8 cellular contexts compared by ENCODE assay signal in the genomic region with DNA sequence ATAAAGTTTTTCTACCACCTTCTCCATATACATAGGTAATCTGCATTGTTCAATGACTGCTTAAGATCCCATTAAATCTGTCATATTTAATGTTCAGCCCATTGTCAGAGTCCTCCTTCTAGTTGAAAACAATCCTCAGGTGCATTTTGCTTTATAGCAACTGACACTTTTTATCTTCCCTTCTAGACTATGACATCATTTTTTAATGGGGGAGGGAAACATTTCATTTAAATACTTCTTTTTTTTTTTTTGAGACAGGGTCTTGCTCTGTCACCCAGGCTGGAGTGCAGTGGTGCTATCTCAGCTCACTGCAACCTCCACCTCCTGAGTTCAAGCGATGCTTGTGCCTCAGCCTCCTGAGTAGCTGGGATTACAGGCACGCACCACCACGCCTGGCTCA. TPM values are rescaled to one million over a fixed set of nuclear protein-coding genes. Genes with fewer than 3 reads are reported as not detected.
DNase-seq lines count a peak whose midpoint lies in the region; ATAC-seq, FAIRE-seq and TF ChIP-seq lines count a peak whose summit lies in the region.
"Not testable (repeated sequence)": the region's sequence is repeated elsewhere in the genome, so short reads cannot be mapped to it uniquely, and the experiment has no call there.
"Had no signal": no experiment of that assay in that cellular context is flagged by ENCODE, and none has a peak within 500 bp of the region (broad histone marks: within the 10 kb centered on the region; RNA-seq: fewer than 3 reads in every experiment).

No MANE protein-coding gene starts in this region.

- not testable (repeated sequence) for H3K4me2 ChIP-seq in GM12878 (ENCODE audit: control insufficient read depth, insufficient read depth); HepG2 (ENCODE audit: low read depth, low read length)

- in situ Hi-C loops in GM12878 (cut with MboI); HepG2 (cut with HindIII; ENCODE audit: extremely low pct_ligation_motif_present, low pct_unique_long_range_greater_than_20kb): not testable (repeated sequence)

- not testable (repeated sequence) for H3K9ac ChIP-seq in GM12878 (ENCODE audit: control insufficient read depth, insufficient read depth, low read length); HepG2 (ENCODE audit: insufficient read depth, low read depth, low read length)

- not testable (repeated sequence) for BruUV-seq in GM12878 (replicated peaks; lab: Mats Ljungman, UMichigan); HepG2 (replicated peaks; lab: Mats Ljungman, UMichigan)

- H3K4me1 ChIP-seq in HEK293 (ENCODE audit: control insufficient read depth, insufficient read depth, low read length) = peaks cover 12% of the 10 kb centered on the region; the same call in 1 of the 2 replicates
- not testable (repeated sequence) for H3K4me1 ChIP-seq in GM12878 (ENCODE audit: control insufficient read depth, insufficient read depth, low read length)
- H3K4me1 ChIP-seq in HepG2 (ENCODE audit: insufficient read depth, low read length) = peaks cover 85% of the 10 kb centered on the region
- H3K4me1 ChIP-seq in sigmoid colon = peaks cover 0 to 41% (median 26%) of the 10 kb centered on the region in 4 donors

- H4K20me1 ChIP-seq in GM12878 (ENCODE audit: control insufficient read depth, insufficient read depth); HepG2 (ENCODE audit: insufficient read depth, low read length): not testable (repeated sequence)

- TF ChIP-seq EP300 in GM12878 (IDR thresholded peaks at IDR 0.05; ENCODE audit: borderline replicate concordance in 1 of 2, control insufficient read depth in 1 of 2, low read depth in 2 of 2, low read length in 2 of 2); HepG2 (IDR thresholded peaks at IDR 0.05; ENCODE audit: low read depth in 2 of 2, low read length in 2 of 2); HepG2 (CRISPR knock-in tag; IDR thresholded peaks at IDR 0.05; ENCODE audit: borderline replicate concordance); sigmoid colon (IDR thresholded peaks at IDR 0.05): not testable (repeated sequence)

- not testable (repeated sequence) for TF ChIP-seq POLR2A in GM12878 (IDR thresholded peaks at IDR 0.05; ENCODE audit: low read depth, low read length); HepG2 (IDR thresholded peaks at IDR 0.05; ENCODE audit: insufficient read depth in 1 of 2, low read depth in 2 of 2, low read length in 2 of 2); sigmoid colon (IDR thresholded peaks at IDR 0.05)

- not testable (repeated sequence) for H3K79me2 ChIP-seq in GM12878 (ENCODE audit: control insufficient read depth, insufficient read depth, low read length); HepG2 (ENCODE audit: insufficient read depth, low read length)

- SMC1A ChIA-PET in GM12878 (lab: Charles Lee; ENCODE audit: uncharacterized antibody, unreplicated experiment) = not testable (repeated sequence)

- H3K36me3 ChIP-seq in HEK293 (ENCODE audit: control insufficient read depth in 2 of 2, insufficient read depth in 1 of 2, low read length in 2 of 2) (peaks cover 22 to 31% of the 10 kb centered on the region in 2 experiments; a peak in 2 of 3 replicates), HepG2 (replicated peaks in 1 of 2; ENCODE audit: control insufficient read depth in 1 of 2, insufficient read depth in 2 of 2, low read length in 2 of 2) (peaks cover 8 to 11% of the 10 kb centered on the region in 2 experiments; a peak in 4 of 5 replicates), sigmoid colon (peaks cover 16 to 53% (median 20%) of the 10 kb centered on the region in 4 donors)
- H3K36me3 ChIP-seq in GM12878 (ENCODE audit: control insufficient read depth in 2 of 2, insufficient read depth in 2 of 2, low read length in 1 of 2) = not testable (repeated sequence)

- CTCF ChIA-PET in HEK293 (lab: Yijun Ruan, JAX); HepG2 (lab: Yijun Ruan, JAX; ENCODE audit: low intra/inter-chr PET ratio, low total read pairs): not testable (repeated sequence)
- CTCF ChIA-PET in RWPE1 (lab: Yijun Ruan, JAX) (interaction anchor here (0.6 kb wide), 1 partner anchor 11 kb away, joined by 6 read pairs; no protein-coding TSS in a partner anchor), GM12878 (lab: Yijun Ruan, JAX) (interaction anchor here (0.7 to 1.4 kb wide), 2 partner anchors 183 to 793 kb away, joined by 3 to 5 read pairs; no protein-coding TSS in a partner anchor)

- H2AFZ ChIP-seq in GM12878 (ENCODE audit: control insufficient read depth, low read depth, low read length); HepG2 (ENCODE audit: low read length): not testable (repeated sequence)

- RAD21 ChIA-PET in GM12878 (lab: Charles Lee; ENCODE audit: unreplicated experiment) = not testable (repeated sequence)

- not testable (repeated sequence) for H3K9me3 ChIP-seq in HEK293 (ENCODE audit: control insufficient read depth, insufficient read depth, low read depth, low read length); GM12878 (replicated peaks; ENCODE audit: control insufficient read depth, insufficient read depth, low read length); HepG2 (ENCODE audit: low read length); sigmoid colon

- H3K27ac ChIP-seq in C4-2B (peak overlapping the region; percentile 18; the same call in 1 of the 2 replicates), RWPE1 (peak overlapping the region; percentile 47), sigmoid colon (peak overlapping the region in 3 of 4 donors; percentile 82 to 88 (median 85))
- not testable (repeated sequence) for H3K27ac ChIP-seq in HEK293 (ENCODE audit: extremely low read depth, low read depth, low read length); GM12878 (ENCODE audit: control insufficient read depth, insufficient read depth); HepG2 (ENCODE audit: extremely low read length, insufficient read depth, low read length)

- ATAC-seq in GM12878, HepG2: not testable (repeated sequence)

- not testable (repeated sequence) for H3K27me3 ChIP-seq in GM12878 (replicated peaks in 1 of 2; ENCODE audit: control insufficient read depth in 2 of 2, insufficient read depth in 2 of 2, low read length in 1 of 2); HepG2 (ENCODE audit: control insufficient read depth in 1 of 2, insufficient read depth in 2 of 2, low read length in 2 of 2); sigmoid colon

- WGBS in GM12878 (ENCODE audit: insufficient coverage, insufficient replicate concordance, low lambda C conversion rate, missing lambda C conversion rate) = 100% methylated on average over 3 of the region's 3 CpGs
- WGBS in HepG2 (ENCODE audit: low lambda C conversion rate) = 100% methylated on average over 3 of the region's 3 CpGs
- 97 to 98% methylated on average over 3 of the region's 3 CpGs for WGBS in sigmoid colon, 2 donors

- not testable (repeated sequence) for H3K4me3 ChIP-seq in HEK293 (ENCODE audit: low read depth, low read length); GM12878; HepG2 (replicated peaks in 1 of 3; ENCODE audit: insufficient read depth in 1 of 3, low read depth in 2 of 3, low read length in 3 of 3); sigmoid colon

- POLR2A ChIA-PET in HEK293 (lab: Yijun Ruan, JAX); RWPE1 (lab: Yijun Ruan, JAX; ENCODE audit: low non-redundant PET); HepG2 (lab: Yijun Ruan, JAX): not testable (repeated sequence)
- POLR2A ChIA-PET in GM12878 (lab: Charles Lee) = interaction anchor here (0.6 to 0.7 kb wide), 2 partner anchors 9 to 752 kb away, joined by 3 read pairs; no protein-coding TSS in a partner anchor

- not testable (repeated sequence) for DNase-seq in RWPE1 (ENCODE audit: low spot score); GM12878 (ENCODE audit: low read depth, low spot score); HepG2 (ENCODE audit: low spot score); sigmoid colon

- not testable (repeated sequence) for TF ChIP-seq CTCF in C4-2B (conservative IDR thresholded peaks at IDR 0.05); HEK293 (tag by site-specific recombination; IDR thresholded peaks at IDR 0.05); RWPE1 (conservative IDR thresholded peaks at IDR 0.05; ENCODE audit: low read depth); GM12878 (IDR thresholded peaks at IDR 0.05 in 2 of 3, conservative IDR thresholded peaks at IDR 0.05 in 1 of 3; ENCODE audit: control insufficient read depth in 2 of 3, extremely low read depth in 1 of 3, insufficient read depth in 1 of 3, low read depth in 3 of 3, low read length in 3 of 3); HepG2 (CRISPR knock-in tag; IDR thresholded peaks at IDR 0.05); sigmoid colon (IDR thresholded peaks at IDR 0.05)

- TF ChIP-seq RAD21 in GM12878 (IDR thresholded peaks at IDR 0.05; ENCODE audit: insufficient read depth, low read depth, low read length); HepG2 (CRISPR knock-in tag; IDR thresholded peaks at IDR 0.05): not testable (repeated sequence)

- not testable (repeated sequence) for FAIRE-seq in GM12878 (lab: Jason Lieb, UNC); HepG2 (lab: Jason Lieb, UNC)

- intact Hi-C loops in GM12878 (cut with micrococcal nuclease; ENCODE audit: unreplicated experiment); HepG2 (cut with micrococcal nuclease; ENCODE audit: unreplicated experiment); sigmoid colon (cut with DNase I): not testable (repeated sequence)

RNA-seq across cellular contexts. Expression of gene FAXDC2, which starts 17.6 kb away (rescaled TPM):
- 1.5 and 2.2 TPM in 2 replicates for total RNA-seq in GM12878 (2013; cell fraction: nucleolus; rRNA removed)
- total RNA-seq in GM12878 (2014; rRNA removed) = 0.05 and 0.17 TPM in 2 replicates
- 0.22 and 0.28 TPM in 2 replicates for total RNA-seq in GM12878 (2014; rRNA removed; fragmentation: Illumina TruSeq; extraction: Trizol)
- total RNA-seq in GM12878 (2021) = 0.32 and 0.38 TPM in 2 replicates
- 0.68 TPM for polyA plus RNA-seq in GM12878 (2011; ENCODE audit: low read depth)
- polyA plus RNA-seq in GM12878 (2011; rRNA removed) = 0.48 and 0.72 TPM in 2 replicates
- 0.62 and 1.2 TPM in 2 replicates for polyA plus RNA-seq in GM12878 (2011; cell fraction: cytosol; rRNA removed)
- 1.3 and 2.0 TPM in 2 replicates for polyA plus RNA-seq in GM12878 (2011; cell fraction: nucleus; rRNA removed)
- 0.58 and 0.67 TPM in 2 replicates for polyA plus RNA-seq in GM12878 (2012)
- polyA plus RNA-seq in GM12878 (2014; fragmentation: Illumina TruSeq; extraction: Trizol) = 0.21 and 0.32 TPM in 2 replicates
- under 1 TPM; 0.13 to 0.32 TPM for polyA plus RNA-seq in GM12878 (2014; fragmentation: Nextera tagmentation; extraction: Ambion mirVana)
- polyA plus RNA-seq in GM12878 (2014; rRNA removed) = 0.42 TPM in 2 replicates
- polyA plus RNA-seq in GM12878 (2016; fragmentation: Nextera tagmentation; extraction: Ambion mirVana) = 1 to 10 TPM; 1.2 to 1.8 TPM
- 1.2 and 1.9 TPM in 2 replicates for polyA minus RNA-seq in GM12878 (2011; rRNA and poly(A)+ RNA removed)
- not detected in 2 replicates for polyA minus RNA-seq in GM12878 (2011; cell fraction: cytosol; rRNA and poly(A)+ RNA removed)
- 0.29 and 0.48 TPM in 2 replicates for polyA minus RNA-seq in GM12878 (2011; cell fraction: nucleus; rRNA and poly(A)+ RNA removed)
- total RNA-seq in HepG2 (2016; rRNA removed; fragmentation: Illumina TruSeq; extraction: Trizol) = 3.0 and 4.7 TPM in 2 replicates
- total RNA-seq in HepG2 (2016; cell fraction: cytosol; rRNA removed; fragmentation: Illumina TruSeq; extraction: Trizol; ENCODE audit: low read depth) = 1.3 and 1.5 TPM in 2 replicates
- 4.3 and 5.0 TPM in 2 replicates for total RNA-seq in HepG2 (2016; cell fraction: insoluble cytoplasmic fraction; rRNA removed; fragmentation: Illumina TruSeq; extraction: Trizol)
- 3.5 and 4.3 TPM in 2 replicates for total RNA-seq in HepG2 (2016; cell fraction: membrane; rRNA removed; fragmentation: Illumina TruSeq; extraction: Trizol)
- total RNA-seq in HepG2 (2016; cell fraction: nucleus; rRNA removed; fragmentation: Illumina TruSeq; extraction: Trizol) = 5.5 and 5.8 TPM in 2 replicates
- 49.5 and 58.8 TPM in 2 replicates for polyA plus RNA-seq in HepG2 (2011; rRNA removed)
- 41.5 and 43.5 TPM in 2 replicates for polyA plus RNA-seq in HepG2 (2011; cell fraction: cytosol; rRNA removed)
- polyA plus RNA-seq in HepG2 (2011; cell fraction: nucleus; rRNA removed) = 45.2 and 57.4 TPM in 2 replicates
- 27.6 and 33.1 TPM in 2 replicates for polyA plus RNA-seq in HepG2 (2012)
- polyA plus RNA-seq in HepG2 (2016; cell fraction: cytosol; fragmentation: Illumina TruSeq; extraction: Trizol; ENCODE audit: low read depth) = 1.3 and 1.9 TPM in 2 replicates
- polyA plus RNA-seq in HepG2 (2016; cell fraction: insoluble cytoplasmic fraction; fragmentation: Illumina TruSeq; extraction: Trizol; ENCODE audit: low read depth) = 3.7 and 4.2 TPM in 2 replicates
- polyA plus RNA-seq in HepG2 (2016; cell fraction: membrane; fragmentation: Illumina TruSeq; extraction: Trizol; ENCODE audit: low read depth) = 3.9 and 4.0 TPM in 2 replicates
- polyA plus RNA-seq in HepG2 (2016; cell fraction: nucleus; fragmentation: Illumina TruSeq; extraction: Trizol; ENCODE audit: insufficient read depth, low read depth) = 6.6 and 7.0 TPM in 2 replicates
- polyA minus RNA-seq in HepG2 (2011; rRNA and poly(A)+ RNA removed; ENCODE audit: low replicate concordance) = 0.05 and 101 TPM in 2 replicates
- polyA minus RNA-seq in HepG2 (2011; cell fraction: cytosol; rRNA and poly(A)+ RNA removed) = 23.1 and 27.3 TPM in 2 replicates
- 39.9 and 40.4 TPM in 2 replicates for polyA minus RNA-seq in HepG2 (2011; cell fraction: nucleus; rRNA and poly(A)+ RNA removed)
- total RNA-seq in sigmoid colon = 100 to 1,000 TPM in 1 of 4 donors, 10 to 100 TPM in 3; 67.3 to 118 (median 90.6) TPM
- 10 to 100 TPM; 13.3 to 30.0 (median 19.4) TPM for polyA plus RNA-seq in sigmoid colon
- total RNA-seq: B cell, Calu3 had no signal

RNA-seq across cellular contexts. Expression of gene CNOT8, which starts 25.6 kb away (rescaled TPM):
- total RNA-seq in GM12878 (2013; cell fraction: nucleolus; rRNA removed) = 36.9 and 43.3 TPM in 2 replicates
- total RNA-seq in GM12878 (2014; rRNA removed) (33.8 and 49.8 TPM in 2 replicates), GM12878 (2014; rRNA removed; fragmentation: Illumina TruSeq; extraction: Trizol) (34.3 and 35.6 TPM in 2 replicates), GM12878 (2021) (37.5 and 42.4 TPM in 2 replicates), HepG2 (2016; rRNA removed; fragmentation: Illumina TruSeq; extraction: Trizol) (37.1 and 50.3 TPM in 2 replicates), sigmoid colon (10 to 100 TPM; 51.8 to 80.6 (median 70.1) TPM)
- polyA plus RNA-seq in GM12878 (2011; ENCODE audit: low read depth) = 23.2 TPM
- polyA plus RNA-seq in GM12878 (2011; rRNA removed) (48.3 and 76.5 TPM in 2 replicates), GM12878 (2014; fragmentation: Illumina TruSeq; extraction: Trizol) (42.6 and 51.0 TPM in 2 replicates), GM12878 (2014; fragmentation: Nextera tagmentation; extraction: Ambion mirVana) (10 to 100 TPM; 13.2 to 21.3 TPM), GM12878 (2014; rRNA removed) (31.1 and 34.6 TPM in 2 replicates), GM12878 (2016; fragmentation: Nextera tagmentation; extraction: Ambion mirVana) (10 to 100 TPM; 53.7 to 57.1 TPM), HepG2 (2011; rRNA removed) (63.8 and 74.9 TPM in 2 replicates), sigmoid colon (10 to 100 TPM; 51.6 to 53.5 (median 52.8) TPM)
- 43.9 and 59.3 TPM in 2 replicates for polyA plus RNA-seq in GM12878 (2011; cell fraction: cytosol; rRNA removed)
- 28.5 and 29.6 TPM in 2 replicates for polyA plus RNA-seq in GM12878 (2011; cell fraction: nucleus; rRNA removed)
- polyA plus RNA-seq in GM12878 (2012) = 28.5 and 34.1 TPM in 2 replicates
- polyA minus RNA-seq in GM12878 (2011; rRNA and poly(A)+ RNA removed) = 44.5 and 58.6 TPM in 2 replicates
- 16.8 and 21.8 TPM in 2 replicates for polyA minus RNA-seq in GM12878 (2011; cell fraction: cytosol; rRNA and poly(A)+ RNA removed)
- polyA minus RNA-seq in GM12878 (2011; cell fraction: nucleus; rRNA and poly(A)+ RNA removed) = 7.7 and 9.9 TPM in 2 replicates
- total RNA-seq in HepG2 (2016; cell fraction: cytosol; rRNA removed; fragmentation: Illumina TruSeq; extraction: Trizol; ENCODE audit: low read depth) = 8.5 and 9.5 TPM in 2 replicates
- 38.6 and 50.3 TPM in 2 replicates for total RNA-seq in HepG2 (2016; cell fraction: insoluble cytoplasmic fraction; rRNA removed; fragmentation: Illumina TruSeq; extraction: Trizol)
- 21.9 and 23.8 TPM in 2 replicates for total RNA-seq in HepG2 (2016; cell fraction: membrane; rRNA removed; fragmentation: Illumina TruSeq; extraction: Trizol)
- total RNA-seq in HepG2 (2016; cell fraction: nucleus; rRNA removed; fragmentation: Illumina TruSeq; extraction: Trizol) = 27.1 and 28.0 TPM in 2 replicates
- polyA plus RNA-seq in HepG2 (2011; cell fraction: cytosol; rRNA removed) = 63.2 and 67.0 TPM in 2 replicates
- polyA plus RNA-seq in HepG2 (2011; cell fraction: nucleus; rRNA removed) = 46.3 and 57.5 TPM in 2 replicates
- polyA plus RNA-seq in HepG2 (2012) = 54.8 and 56.2 TPM in 2 replicates
- polyA plus RNA-seq in HepG2 (2016; cell fraction: cytosol; fragmentation: Illumina TruSeq; extraction: Trizol; ENCODE audit: low read depth) = 4.1 and 5.1 TPM in 2 replicates
- polyA plus RNA-seq in HepG2 (2016; cell fraction: insoluble cytoplasmic fraction; fragmentation: Illumina TruSeq; extraction: Trizol; ENCODE audit: low read depth) = 41.9 and 42.7 TPM in 2 replicates
- polyA plus RNA-seq in HepG2 (2016; cell fraction: membrane; fragmentation: Illumina TruSeq; extraction: Trizol; ENCODE audit: low read depth) = 12.2 and 12.5 TPM in 2 replicates
- 48.0 and 49.6 TPM in 2 replicates for polyA plus RNA-seq in HepG2 (2016; cell fraction: nucleus; fragmentation: Illumina TruSeq; extraction: Trizol; ENCODE audit: insufficient read depth, low read depth)
- 31.6 and 52.4 TPM in 2 replicates for polyA minus RNA-seq in HepG2 (2011; rRNA and poly(A)+ RNA removed; ENCODE audit: low replicate concordance)
- polyA minus RNA-seq in HepG2 (2011; cell fraction: cytosol; rRNA and poly(A)+ RNA removed) = 51.4 and 54.3 TPM in 2 replicates
- 35.0 and 39.0 TPM in 2 replicates for polyA minus RNA-seq in HepG2 (2011; cell fraction: nucleus; rRNA and poly(A)+ RNA removed)

Comparison
In these comparisons a context has a peak if more than half of its experiments do, and no peak if none do; other contexts are left out.
1. RNA of gene FAXDC2, which starts 17.6 kb away (total RNA-seq): 67.3 to 118 TPM in sigmoid colon; 1.3 to 5.8 TPM in HepG2 and 0.05 to 2.2 TPM in GM12878; every median in the first group is over 10 times any median in the second.